21 cellular contexts compared by ENCODE assay signal in genomic region chr2:192091480-192091879, GRCh38.
"Had no signal": no experiment of that assay in that cellular context is flagged by ENCODE, and none has a peak within 500 bp of the region (broad histone marks: within the 10 kb centered on the region; RNA-seq: fewer than 3 reads in every experiment).

No MANE protein-coding gene starts in this region.

- H3K27ac Mint-ChIP-seq: activated naive CD4-positive, alpha-beta T cell treated with anti-CD3 and anti-CD28 coated beads for 36 hours had no signal

- H3K4me3 Mint-ChIP-seq: activated naive CD4-positive, alpha-beta T cell treated with anti-CD3 and anti-CD28 coated beads for 36 hours; activated T-cell treated with anti-CD3 and anti-CD28 coated beads, Interleukin-2, amount 50 U/mL, for 4 hours; naive B cell; neural crest cell had no signal

- H3K4me1 Mint-ChIP-seq: neural crest cell had no signal

- FAIRE-seq: colon, frontal cortex had no signal

- H3K9me3 Mint-ChIP-seq: activated naive CD4-positive, alpha-beta T cell treated with anti-CD3 and anti-CD28 coated beads for 36 hours; activated T-cell treated with anti-CD3 and anti-CD28 coated beads, Interleukin-2, amount 50 U/mL, for 4 hours; naive B cell; neural crest cell had no signal

- H3K36me3 Mint-ChIP-seq: naive B cell had no signal

- ATAC-seq: activated CD4-positive, CD25-positive, alpha-beta regulatory T cell treated with anti-CD3 and anti-CD28 coated beads, Interleukin-2, amount 50 U/mL, for 24 hours; activated T-cell treated with anti-CD3 and anti-CD28 coated beads, Interleukin-2, amount 50 U/mL, for 4 hours; mucosa of descending colon; stimulated activated naive CD8-positive, alpha-beta T cell treated with anti-CD3 and anti-CD28 coated beads, Interleukin-15, Interleukin-2, amounts not matched to agents 100 U/mL and 50 U/mL, for 24 hours had no signal

- H3K9me3 ChIP-seq: heart right ventricle, mucosa of descending colon, right atrium auricular region, tibial artery had no signal

- DNase-seq: activated CD4-positive, alpha-beta T cell treated with anti-CD3 and anti-CD28 coated beads, Interleukin-2, amount 50 U/mL, for 1 hour; activated CD8-positive, alpha-beta memory T cell treated with anti-CD3 and anti-CD28 coated beads, Interleukin-2, amount 50 U/mL, for 4 hours; activated naive CD4-positive, alpha-beta T cell treated with anti-CD3 and anti-CD28 coated beads for 36 hours; activated T-cell treated with anti-CD3 and anti-CD28 coated beads, Interleukin-2, amount 50 U/mL, for 4 hours; aorta; brain microvascular endothelial cell; central memory CD4-positive, alpha-beta T cell; dorsolateral prefrontal cortex; heart right ventricle; left ventricle myocardium superior; mucosa of descending colon; naive B cell; stimulated activated naive CD8-positive, alpha-beta T cell treated with anti-CD3 and anti-CD28 coated beads, Interleukin-15, Interleukin-2, amounts not matched to agents 100 U/mL and 50 U/mL, for 24 hours; substantia nigra; tibial artery had no signal

- H3K27ac ChIP-seq: brain microvascular endothelial cell, heart right ventricle, right atrium auricular region, skin epidermis, tibial artery had no signal

- H3K27me3 Mint-ChIP-seq: naive B cell had no signal

- H3K36me3 ChIP-seq: brain microvascular endothelial cell, heart right ventricle, right atrium auricular region, tibial artery had no signal

- H3K4me3 ChIP-seq: dorsolateral prefrontal cortex, heart right ventricle, mucosa of descending colon, right atrium auricular region, skin epidermis, tibial artery had no signal

- H3K27me3 ChIP-seq: brain microvascular endothelial cell, dorsolateral prefrontal cortex, heart right ventricle, right atrium auricular region, tibial artery had no signal

- H3K4me1 ChIP-seq: heart right ventricle, right atrium auricular region, tibial artery had no signal
